Comparison of ENCODE assay signal across 8 cellular contexts in the genomic region with DNA sequence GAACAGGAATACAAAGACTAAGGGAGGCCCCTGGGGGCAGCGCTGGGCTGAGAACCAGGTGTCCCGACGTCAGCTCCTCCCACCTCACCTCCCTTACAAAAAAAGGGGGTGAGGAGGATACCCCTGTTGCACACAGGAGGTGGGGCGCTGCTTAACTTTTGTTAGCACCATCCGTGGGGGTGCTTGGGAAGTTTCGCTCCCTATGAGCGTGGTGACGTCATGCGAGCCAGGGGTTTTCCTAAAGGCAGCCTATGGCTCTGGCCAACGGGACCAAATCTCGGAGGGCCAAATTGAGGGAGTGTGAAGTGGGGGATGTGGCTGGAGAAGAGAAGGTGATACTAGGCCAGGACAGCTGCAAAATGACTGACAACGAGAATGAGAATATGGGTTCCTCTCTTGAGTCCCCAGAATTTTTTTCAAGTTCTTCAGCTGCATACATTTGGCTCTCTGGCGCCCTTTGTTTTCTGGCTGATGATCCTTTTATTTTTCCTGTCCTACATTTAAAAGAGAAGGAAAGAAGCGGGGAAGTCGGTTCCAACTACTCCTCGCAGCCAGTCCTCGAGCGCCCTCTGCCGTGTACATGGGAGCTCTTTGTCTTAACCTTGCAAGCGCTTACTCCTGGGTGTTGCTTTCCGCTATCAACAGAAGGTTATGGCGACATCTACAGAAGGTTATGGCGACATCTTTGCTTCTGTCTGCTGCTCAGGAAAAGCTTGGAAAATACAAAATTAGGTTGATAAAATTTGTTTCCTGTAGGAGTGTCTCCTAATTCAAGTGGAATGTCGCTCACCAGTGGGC. TPM values are rescaled to one million over a fixed set of nuclear protein-coding genes. Genes with fewer than 3 reads are reported as not detected.
DNase-seq lines count a peak whose midpoint lies in the region; ATAC-seq and TF ChIP-seq lines count a peak whose summit lies in the region.

No MANE protein-coding gene starts in this region.

- peak; percentile 1 to 11 (median 6) for DNase-seq in activated CD8-positive, alpha-beta memory T cell treated with anti-CD3 and anti-CD28 coated beads for 48 hours (ENCODE audit: low read depth in 2 of 3, low spot score in 2 of 3)
- DNase-seq in activated CD8-positive, alpha-beta memory T cell treated with anti-CD3 and anti-CD28 coated beads for 24 hours, result no peak
- DNase-seq in NCI-H2081 (lab: John Stamatoyannopoulos, UW), result peak; percentile 81
- peak; percentile 13 for DNase-seq in activated naive CD4-positive, alpha-beta T cell treated with anti-CD3 and anti-CD28 coated beads, Interleukin-2, amount 50 U/mL, for 16 hours
- DNase-seq in Right ventricle myocardium inferior (ENCODE audit: missing footprints), result peak; percentile 92
- DNase-seq in ovary, result peak; percentile 76 to 89 (median 84)
- no peak for DNase-seq in effector memory CD4-positive, alpha-beta T cell

- no peak for TF ChIP-seq EP300 in ovary (IDR thresholded peaks at IDR 0.05)

- no peaks in the 10 kb centered on the region for H3K9me3 ChIP-seq in ovary
- no peaks in the 10 kb centered on the region for H3K9me3 ChIP-seq in effector memory CD4-positive, alpha-beta T cell (ENCODE audit: control insufficient read depth, low read length)

- WGBS in ovary, 3 donors, result 12 to 20% (median 15%) methylated on average over 24 of the region's 24 CpGs

- H3K36me3 ChIP-seq in ovary, result no peaks in the 10 kb centered on the region
- H3K36me3 ChIP-seq in effector memory CD4-positive, alpha-beta T cell (ENCODE audit: control insufficient read depth, insufficient read depth, low read length), result no peaks in the 10 kb centered on the region

- peak; percentile 80 for ATAC-seq in HG02678 (IDR thresholded peaks at IDR 0.05; ENCODE audit: unreplicated experiment)
- peak; percentile 88 for ATAC-seq in Right ventricle myocardium inferior

- no peak for TF ChIP-seq POLR2A in ovary (IDR thresholded peaks at IDR 0.05)

- no peak overlapping the region for H3K27ac ChIP-seq in ovary
- H3K27ac ChIP-seq in effector memory CD4-positive, alpha-beta T cell (ENCODE audit: insufficient read depth, low read length, poor library complexity, severe bottlenecking), result no peak overlapping the region

- TF ChIP-seq CTCF in ovary (IDR thresholded peaks at IDR 0.05), result peak in 2 of 3 donors; percentile 40 to 48

- H3K4me1 ChIP-seq in ovary (ENCODE audit: insufficient read depth), result no peaks in the 10 kb centered on the region
- no peaks in the 10 kb centered on the region for H3K4me1 ChIP-seq in effector memory CD4-positive, alpha-beta T cell (ENCODE audit: control insufficient read depth, insufficient read depth, low read length, poor library complexity, severe bottlenecking)

- intact Hi-C loops in Right ventricle myocardium inferior (cut with DNase I), result loop anchor here (5.0 to 10.0 kb wide), 4 partner anchors 79 to 1326 kb away; no protein-coding TSS in a partner anchor
- intact Hi-C loops in ovary (cut with DNase I), result loop anchor here in 3 of 4 donors (10.0 kb wide), 1 partner anchor 1336 kb away; no protein-coding TSS in a partner anchor

- peak overlapping the region; percentile 21 for H3K4me3 ChIP-seq in ovary
- H3K4me3 ChIP-seq in effector memory CD4-positive, alpha-beta T cell (ENCODE audit: insufficient read depth, low read depth, low read length, poor library complexity, severe bottlenecking), result no peak overlapping the region

- H3K27me3 ChIP-seq in ovary, result no peaks in the 10 kb centered on the region
- H3K27me3 ChIP-seq in effector memory CD4-positive, alpha-beta T cell (replicated peaks; ENCODE audit: control insufficient read depth, insufficient read depth, low read length, poor library complexity, severe bottlenecking), result no peaks in the 10 kb centered on the region

RNA-seq across cellular contexts. Expression of a gene that starts 48.0 kb away (rescaled TPM):
- 1.5 TPM for total RNA-seq in Right ventricle myocardium inferior
- under 1 TPM in 3 of 7 donors, not detected in 4; 0.17 to 0.26 (median 0.20) TPM for total RNA-seq in ovary
- under 1 TPM; 0.02 to 0.15 TPM for polyA plus RNA-seq in ovary

Comparison
In these comparisons a context has a peak if more than half of its experiments do, and no peak if none do; other contexts are left out.
1. DNase-seq: peak in activated CD8-positive, alpha-beta memory T cell treated with anti-CD3 and anti-CD28 coated beads for 48 hours (3 of 3), NCI-H2081 (2 of 2), activated naive CD4-positive, alpha-beta T cell treated with anti-CD3 and anti-CD28 coated beads, Interleukin-2, amount 50 U/mL, for 16 hours (single experiment), Right ventricle myocardium inferior (single experiment) and ovary (5 of 5); none in activated CD8-positive, alpha-beta memory T cell treated with anti-CD3 and anti-CD28 coated beads for 24 hours (single experiment) and effector memory CD4-positive, alpha-beta T cell (0 of 3).